9 cellular contexts compared by ENCODE assay signal in genomic region chr4:112735474-112735951, GRCh38.
DNase-seq lines count a peak whose midpoint lies in the region; ATAC-seq and TF ChIP-seq lines count a peak whose summit lies in the region.
"Had no signal": no experiment of that assay in that cellular context is flagged by ENCODE, and none has a peak within 500 bp of the region (broad histone marks: within the 10 kb centered on the region; RNA-seq: fewer than 3 reads in every experiment).

No MANE protein-coding gene starts in this region.

- H3K9me3 ChIP-seq in MM.1S (replicated peaks; ENCODE audit: insufficient read depth, low read length) (no peaks in the 10 kb centered on the region), heart left ventricle (no peaks in the 10 kb centered on the region), SJCRH30 (replicated peaks) (no peaks in the 10 kb centered on the region; the same call in 1 of the 2 replicates)

- H3K36me3 ChIP-seq in MM.1S (replicated peaks; ENCODE audit: insufficient read depth, low read length): no peaks in the 10 kb centered on the region
- no peaks in the 10 kb centered on the region for H3K36me3 ChIP-seq in heart left ventricle
- H3K36me3 ChIP-seq in SJCRH30: no peaks in the 10 kb centered on the region

- no peaks in the 10 kb centered on the region for H4K20me1 ChIP-seq in MM.1S (ENCODE audit: insufficient read depth, low read length)

- H3K27ac ChIP-seq in MM.1S (ENCODE audit: low read length): no peak overlapping the region
- no peak overlapping the region for H3K27ac ChIP-seq in heart left ventricle
- no peak overlapping the region for H3K27ac ChIP-seq in SJCRH30

- intact Hi-C loops in activated CD4-positive, alpha-beta memory T cell treated with anti-CD3 and anti-CD28 coated beads for 36 hours (cut with micrococcal nuclease): loop anchor here (1.0 to 5.0 kb wide), 4 partner anchors 29 to 533 kb away; partner anchors contain the start of genes LARP7 and TIFA
- intact Hi-C loops in heart left ventricle (cut with DNase I): no loop called here

- H3K9ac ChIP-seq in MM.1S (ENCODE audit: low read length): no peak overlapping the region

- no peaks in the 10 kb centered on the region for H3K9me2 ChIP-seq in MM.1S (replicated peaks; ENCODE audit: insufficient read depth, low read length)

- no peak overlapping the region for H3K4me3 Mint-ChIP-seq in activated CD4-positive, alpha-beta memory T cell treated with anti-CD3 and anti-CD28 coated beads, Interleukin-2, amount 10 ng/mL, durations not matched to agents 7 days and 5 days
- H3K4me3 Mint-ChIP-seq in activated CD4-positive, alpha-beta memory T cell treated with anti-CD3 and anti-CD28 coated beads for 36 hours: no peak overlapping the region
- H3K4me3 Mint-ChIP-seq: nephron had no signal

- DNase-seq in activated CD4-positive, alpha-beta memory T cell treated with anti-CD3 and anti-CD28 coated beads, Interleukin-2, amount 10 ng/mL, durations not matched to agents 7 days and 5 days: no peak
- no peak for DNase-seq in activated CD4-positive, alpha-beta memory T cell treated with anti-CD3 and anti-CD28 coated beads for 36 hours
- DNase-seq in MM.1S (no peak), heart left ventricle (no peak), SJCRH30 (no peak), DMS114 treated with DMSO at 0.1 percent for 48 hours (lab: John Stamatoyannopoulos, UW; ENCODE audit: unreplicated experiment) (no peak)
- DNase-seq in stimulated activated CD8-positive, alpha-beta memory T cell treated with anti-CD3 and anti-CD28 coated beads, Interleukin-4, amount 100 ng/mL, for 48 hours: peak; percentile 31

- no peak overlapping the region for H3K4me2 ChIP-seq in MM.1S (ENCODE audit: low read depth, low read length)

- peak overlapping the region; percentile 29 for H3K27ac Mint-ChIP-seq in activated CD4-positive, alpha-beta memory T cell treated with anti-CD3 and anti-CD28 coated beads, Interleukin-2, amount 10 ng/mL, durations not matched to agents 7 days and 5 days
- no peak overlapping the region for H3K27ac Mint-ChIP-seq in activated CD4-positive, alpha-beta memory T cell treated with anti-CD3 and anti-CD28 coated beads for 36 hours
- H3K27ac Mint-ChIP-seq: nephron had no signal

- H3K27me3 ChIP-seq in MM.1S (replicated peaks; ENCODE audit: insufficient read depth, low read length) (no peaks in the 10 kb centered on the region), heart left ventricle (no peaks in the 10 kb centered on the region), SJCRH30 (no peaks in the 10 kb centered on the region)

- H3K79me2 ChIP-seq in MM.1S (ENCODE audit: low read length): no peaks in the 10 kb centered on the region

- ATAC-seq in HG02642 (IDR thresholded peaks at IDR 0.05; ENCODE audit: poor library complexity, unreplicated experiment): peak; percentile 78
- no peak for ATAC-seq in heart left ventricle

- H3K27me3 Mint-ChIP-seq in activated CD4-positive, alpha-beta memory T cell treated with anti-CD3 and anti-CD28 coated beads, Interleukin-2, amount 10 ng/mL, durations not matched to agents 7 days and 5 days: no peaks in the 10 kb centered on the region
- no peaks in the 10 kb centered on the region for H3K27me3 Mint-ChIP-seq in activated CD4-positive, alpha-beta memory T cell treated with anti-CD3 and anti-CD28 coated beads for 36 hours

- peaks cover 24% of the 10 kb centered on the region for H3K4me1 Mint-ChIP-seq in activated CD4-positive, alpha-beta memory T cell treated with anti-CD3 and anti-CD28 coated beads, Interleukin-2, amount 10 ng/mL, durations not matched to agents 7 days and 5 days
- peaks cover 16% of the 10 kb centered on the region for H3K4me1 Mint-ChIP-seq in activated CD4-positive, alpha-beta memory T cell treated with anti-CD3 and anti-CD28 coated beads for 36 hours (ENCODE audit: low read depth)
- H3K4me1 Mint-ChIP-seq: nephron had no signal

- TF ChIP-seq CTCF in MM.1S (IDR thresholded peaks at IDR 0.05; ENCODE audit: low read length): peak; percentile 5; the same call in 1 of the 2 replicates
- TF ChIP-seq CTCF in heart left ventricle (IDR thresholded peaks at IDR 0.05): no peak

- H3K9me3 Mint-ChIP-seq in activated CD4-positive, alpha-beta memory T cell treated with anti-CD3 and anti-CD28 coated beads, Interleukin-2, amount 10 ng/mL, durations not matched to agents 7 days and 5 days: no peaks in the 10 kb centered on the region
- H3K9me3 Mint-ChIP-seq in activated CD4-positive, alpha-beta memory T cell treated with anti-CD3 and anti-CD28 coated beads for 36 hours: no peaks in the 10 kb centered on the region
- H3K9me3 Mint-ChIP-seq: nephron had no signal

- H3F3A ChIP-seq in MM.1S (ENCODE audit: insufficient read depth, low read length): peaks cover 4% of the 10 kb centered on the region; the same call in 1 of the 2 replicates

- H3K4me3 ChIP-seq in MM.1S (ENCODE audit: low read length) (no peak overlapping the region), heart left ventricle (no peak overlapping the region), SJCRH30 (no peak overlapping the region)

- no peak for TF ChIP-seq POLR2A in heart left ventricle (IDR thresholded peaks at IDR 0.05)

- H3K4me1 ChIP-seq in MM.1S (ENCODE audit: low read length) (peaks cover 12% of the 10 kb centered on the region), heart left ventricle (peaks cover 0 to 4% (median 0%) of the 10 kb centered on the region in 12 donors), SJCRH30 (peaks cover 14% of the 10 kb centered on the region)

- H3K36me3 Mint-ChIP-seq in activated CD4-positive, alpha-beta memory T cell treated with anti-CD3 and anti-CD28 coated beads, Interleukin-2, amount 10 ng/mL, durations not matched to agents 7 days and 5 days (ENCODE audit: low read depth): no peaks in the 10 kb centered on the region
- H3K36me3 Mint-ChIP-seq in activated CD4-positive, alpha-beta memory T cell treated with anti-CD3 and anti-CD28 coated beads for 36 hours: no peaks in the 10 kb centered on the region

- CTCF ChIA-PET in activated CD4-positive, alpha-beta memory T cell treated with anti-CD3 and anti-CD28 coated beads, Interleukin-2, amount 10 ng/mL, durations not matched to agents 7 days and 5 days (lab: Charles Lee): interaction anchor here (1.2 to 2.6 kb wide), 2 partner anchors 27 to 101 kb away, joined by 3 to 9 read pairs; no protein-coding TSS in a partner anchor
- CTCF ChIA-PET in activated CD4-positive, alpha-beta memory T cell treated with anti-CD3 and anti-CD28 coated beads for 36 hours (lab: Charles Lee): interaction anchor here (1.0 to 1.3 kb wide), 2 partner anchors 27 to 216 kb away, joined by 3 to 8 read pairs; no protein-coding TSS in a partner anchor

- no peak overlapping the region for H2AFZ ChIP-seq in MM.1S (ENCODE audit: low read length)

- POLR2A ChIA-PET in activated CD4-positive, alpha-beta memory T cell treated with anti-CD3 and anti-CD28 coated beads, Interleukin-2, amount 10 ng/mL, durations not matched to agents 7 days and 5 days (lab: Charles Lee): interaction anchor here (0.7 kb wide), 1 partner anchor 203 kb away, joined by 3 read pairs; no protein-coding TSS in a partner anchor
- POLR2A ChIA-PET in activated CD4-positive, alpha-beta memory T cell treated with anti-CD3 and anti-CD28 coated beads for 36 hours (lab: Charles Lee): no interaction called here
